1 cellular context compared by ENCODE assay signal in the genomic region with DNA sequence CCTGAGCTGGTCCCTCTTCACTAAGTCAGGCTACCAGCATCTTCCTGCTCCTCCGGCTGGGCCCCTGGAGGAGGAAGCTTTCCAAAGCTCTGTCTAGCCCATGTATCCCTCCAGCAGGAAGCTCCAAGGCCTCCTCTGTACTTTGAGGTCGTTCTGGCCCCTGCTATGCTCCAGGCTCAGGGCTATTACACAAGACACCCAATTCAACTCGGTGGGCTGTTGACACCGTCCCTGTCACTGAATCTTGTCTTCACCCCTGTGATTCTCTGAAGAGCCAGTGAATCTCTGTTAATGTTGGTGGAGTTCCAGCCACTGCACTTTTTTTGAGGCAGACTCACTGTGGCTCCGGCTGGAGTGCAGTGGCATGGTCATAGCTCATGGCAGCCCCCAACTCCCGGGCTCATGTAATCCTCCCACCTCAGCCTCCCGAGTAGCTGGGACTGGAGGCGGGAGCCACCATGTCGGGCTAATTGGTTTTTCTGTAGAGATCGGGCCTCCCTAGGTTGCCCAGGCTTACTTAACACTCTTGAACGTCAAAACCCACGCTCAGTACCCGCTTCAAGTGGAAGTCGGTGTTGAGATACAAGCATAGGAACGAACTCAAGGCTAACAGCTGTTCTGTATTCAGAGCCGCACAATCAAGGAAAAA.
A peak's percentile ranks its signal among the peaks of the same experiment; 100 is the strongest.
TF ChIP-seq lines count a peak whose summit lies in the region.

No MANE protein-coding gene starts in this region.

TF ChIP-seq in HepG2, 621 proteins besides CTCF, POLR2A, EP300 and RAD21 (continued from another document):
- TF ChIP-seq, protein P1, sequence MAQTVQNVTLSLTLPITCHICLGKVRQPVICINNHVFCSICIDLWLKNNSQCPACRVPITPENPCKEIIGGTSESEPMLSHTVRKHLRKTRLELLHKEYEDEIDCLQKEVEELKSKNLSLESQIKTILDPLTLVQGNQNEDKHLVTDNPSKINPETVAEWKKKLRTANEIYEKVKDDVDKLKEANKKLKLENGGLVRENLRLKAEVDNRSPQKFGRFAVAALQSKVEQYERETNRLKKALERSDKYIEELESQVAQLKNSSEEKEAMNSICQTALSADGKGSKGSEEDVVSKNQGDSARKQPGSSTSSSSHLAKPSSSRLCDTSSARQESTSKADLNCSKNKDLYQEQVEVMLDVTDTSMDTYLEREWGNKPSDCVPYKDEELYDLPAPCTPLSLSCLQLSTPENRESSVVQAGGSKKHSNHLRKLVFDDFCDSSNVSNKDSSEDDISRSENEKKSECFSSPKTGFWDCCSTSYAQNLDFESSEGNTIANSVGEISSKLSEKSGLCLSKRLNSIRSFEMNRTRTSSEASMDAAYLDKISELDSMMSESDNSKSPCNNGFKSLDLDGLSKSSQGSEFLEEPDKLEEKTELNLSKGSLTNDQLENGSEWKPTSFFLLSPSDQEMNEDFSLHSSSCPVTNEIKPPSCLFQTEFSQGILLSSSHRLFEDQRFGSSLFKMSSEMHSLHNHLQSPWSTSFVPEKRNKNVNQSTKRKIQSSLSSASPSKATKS (CRISPR knock-in tag; IDR thresholded peaks at IDR 0.05) = 0 out of 2 replicates have a peak, but pooled peaks have one; percentile 34
- TF ChIP-seq ZNF263 (CRISPR knock-in tag; IDR thresholded peaks at IDR 0.05) = 0 out of 2 replicates have a peak, but pooled peaks have one; percentile 17
- no peak for TF ChIP-seq ZBTB7A (CRISPR knock-in tag; IDR thresholded peaks at IDR 0.05)
- TF ChIP-seq HOXA3 (CRISPR knock-in tag; IDR thresholded peaks at IDR 0.05) = 0 out of 2 replicates have a peak, but pooled peaks have one; percentile 22
- 0 out of 2 replicates have a peak, but pooled peaks have one; percentile 17 for TF ChIP-seq ZSCAN9 (CRISPR knock-in tag; IDR thresholded peaks at IDR 0.05; ENCODE audit: borderline replicate concordance)
- peak; percentile 20; the same call in 1 of the 2 replicates for TF ChIP-seq TGIF2 (CRISPR knock-in tag; IDR thresholded peaks at IDR 0.05)
- TF ChIP-seq, protein P2, sequence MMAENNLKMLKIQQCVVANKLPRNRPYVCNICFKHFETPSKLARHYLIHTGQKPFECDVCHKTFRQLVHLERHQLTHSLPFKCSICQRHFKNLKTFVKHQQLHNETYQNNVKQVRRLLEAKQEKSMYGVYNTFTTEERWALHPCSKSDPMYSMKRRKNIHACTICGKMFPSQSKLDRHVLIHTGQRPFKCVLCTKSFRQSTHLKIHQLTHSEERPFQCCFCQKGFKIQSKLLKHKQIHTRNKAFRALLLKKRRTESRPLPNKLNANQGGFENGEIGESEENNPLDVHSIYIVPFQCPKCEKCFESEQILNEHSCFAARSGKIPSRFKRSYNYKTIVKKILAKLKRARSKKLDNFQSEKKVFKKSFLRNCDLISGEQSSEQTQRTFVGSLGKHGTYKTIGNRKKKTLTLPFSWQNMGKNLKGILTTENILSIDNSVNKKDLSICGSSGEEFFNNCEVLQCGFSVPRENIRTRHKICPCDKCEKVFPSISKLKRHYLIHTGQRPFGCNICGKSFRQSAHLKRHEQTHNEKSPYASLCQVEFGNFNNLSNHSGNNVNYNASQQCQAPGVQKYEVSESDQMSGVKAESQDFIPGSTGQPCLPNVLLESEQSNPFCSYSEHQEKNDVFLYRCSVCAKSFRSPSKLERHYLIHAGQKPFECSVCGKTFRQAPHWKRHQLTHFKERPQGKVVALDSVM (CRISPR knock-in tag; IDR thresholded peaks at IDR 0.05) = peak; percentile 46; the same call in 1 of the 2 replicates
- no peak for TF ChIP-seq AKAP8 (CRISPR knock-in tag; IDR thresholded peaks at IDR 0.05)
- 0 out of 2 replicates have a peak, but pooled peaks have one; percentile 29 for TF ChIP-seq ZNF879 (CRISPR knock-in tag; IDR thresholded peaks at IDR 0.05)
- TF ChIP-seq, protein P3, sequence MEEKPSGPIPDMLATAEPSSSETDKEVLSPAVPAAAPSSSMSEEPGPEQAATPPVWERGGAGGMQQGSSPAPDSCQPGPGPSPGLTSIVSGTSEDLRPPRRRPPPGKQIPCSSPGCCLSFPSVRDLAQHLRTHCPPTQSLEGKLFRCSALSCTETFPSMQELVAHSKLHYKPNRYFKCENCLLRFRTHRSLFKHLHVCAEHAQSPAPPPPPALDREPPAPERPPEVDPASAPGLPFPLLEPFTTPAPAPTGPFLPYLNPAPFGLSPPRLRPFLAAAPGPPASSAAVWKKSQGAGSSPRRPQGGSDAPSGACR (CRISPR knock-in tag; IDR thresholded peaks at IDR 0.05) = peak; percentile 10; the same call in 1 of the 2 replicates
- peak; percentile 61; the same call in 1 of the 2 replicates for TF ChIP-seq HOXA7 (CRISPR knock-in tag; IDR thresholded peaks at IDR 0.05)
- no peak for TF ChIP-seq MATR3 (CRISPR knock-in tag; IDR thresholded peaks at IDR 0.05)
- TF ChIP-seq FOXA3 (CRISPR knock-in tag; IDR thresholded peaks at IDR 0.05) = 0 out of 2 replicates have a peak, but pooled peaks have one; percentile 17
- TF ChIP-seq CREM (IDR thresholded peaks at IDR 0.05) = 0 out of 2 replicates have a peak, but pooled peaks have one; percentile 13
- TF ChIP-seq CREM (CRISPR knock-in tag; IDR thresholded peaks at IDR 0.05) = no peak
- TF ChIP-seq PHF20 (CRISPR knock-in tag; IDR thresholded peaks at IDR 0.05) = peak; percentile 20; the same call in 1 of the 2 replicates
- TF ChIP-seq, protein P4, sequence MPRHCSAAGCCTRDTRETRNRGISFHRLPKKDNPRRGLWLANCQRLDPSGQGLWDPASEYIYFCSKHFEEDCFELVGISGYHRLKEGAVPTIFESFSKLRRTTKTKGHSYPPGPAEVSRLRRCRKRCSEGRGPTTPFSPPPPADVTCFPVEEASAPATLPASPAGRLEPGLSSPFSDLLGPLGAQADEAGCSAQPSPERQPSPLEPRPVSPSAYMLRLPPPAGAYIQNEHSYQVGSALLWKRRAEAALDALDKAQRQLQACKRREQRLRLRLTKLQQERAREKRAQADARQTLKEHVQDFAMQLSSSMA (CRISPR knock-in tag; IDR thresholded peaks at IDR 0.05) = peak; percentile 25; the same call in 1 of the 2 replicates
- TF ChIP-seq SOX13 (IDR thresholded peaks at IDR 0.05) = no peak
- TF ChIP-seq SOX13 (CRISPR knock-in tag; conservative IDR thresholded peaks at IDR 0.05 in 1 of 2, IDR thresholded peaks at IDR 0.05 in 1 of 2) = 0 out of 4 replicates have a peak, but pooled peaks of 1 of the 2 experiments have one; percentile 2
- peak; percentile 73 for TF ChIP-seq CEBPG (CRISPR knock-in tag; IDR thresholded peaks at IDR 0.05)
TF ChIP-seq in HepG2: peak in this region for 27.
